ENCODE assay signal across 8 cellular contexts in genomic region chr7:41732279-41733062, GRCh38. TPM values are rescaled to one million over a fixed set of nuclear protein-coding genes. Genes with fewer than 3 reads are reported as not detected.
DNase-seq lines count a peak whose midpoint lies in the region; ATAC-seq and TF ChIP-seq lines count a peak whose summit lies in the region.

No MANE protein-coding gene starts in this region.

- DNase-seq in SK-N-DZ (ENCODE audit: low spot score) (peak; percentile 16), left lung (peak; percentile 50 to 53), retina (no peak)
- no peak for DNase-seq in stimulated activated naive CD8-positive, alpha-beta T cell treated with anti-CD3 and anti-CD28 coated beads, Interleukin-15, Interleukin-2, amounts not matched to agents 100 U/mL and 50 U/mL, for 24 hours
- DNase-seq in activated naive CD4-positive, alpha-beta T cell treated with Interleukin-2 at 50 U/mL for 16 hours, result no peak

- ATAC-seq in GM18499 (IDR thresholded peaks at IDR 0.05; ENCODE audit: insufficient read depth, unreplicated experiment) (peak; percentile 15), HG02642 (IDR thresholded peaks at IDR 0.05; ENCODE audit: poor library complexity, unreplicated experiment) (peak; percentile 13), left lung (peak; percentile 24), HG03196 (IDR thresholded peaks at IDR 0.05; ENCODE audit: unreplicated experiment) (no peak)
- ATAC-seq in stimulated activated naive CD8-positive, alpha-beta T cell treated with anti-CD3 and anti-CD28 coated beads, Interleukin-15, Interleukin-2, amounts not matched to agents 100 U/mL and 50 U/mL, for 24 hours, result no peak

- H3K27me3 ChIP-seq in left lung, result no peaks in the 10 kb centered on the region

- no peaks in the 10 kb centered on the region for H3K9me3 ChIP-seq in left lung

- H3K36me3 ChIP-seq in left lung, result no peaks in the 10 kb centered on the region

- intact Hi-C loops in left lung (cut with DNase I), result no loop called here

- H3K4me1 ChIP-seq in left lung, result peaks cover 0 to 8% of the 10 kb centered on the region in 2 donors

- H3K4me3 ChIP-seq in left lung, result no peak overlapping the region

- TF ChIP-seq CTCF in left lung (IDR thresholded peaks at IDR 0.05), result peak in 1 of 2 donors; percentile 28

- no peak overlapping the region for H3K27ac ChIP-seq in left lung

RNA-seq across cellular contexts. Expression of gene INHBA, which starts 29.6 kb away (rescaled TPM):
- not detected in 2 replicates for polyA plus RNA-seq in SK-N-DZ (2014; cell fraction: cytosol; rRNA removed)
- polyA plus RNA-seq in SK-N-DZ (2014; cell fraction: nucleus; rRNA removed), result not detected in 2 replicates
- 10 to 100 TPM in 1 of 2 donors, 1 to 10 TPM in 1; 8.0 to 16.7 TPM for total RNA-seq in left lung

Comparison
In these comparisons a context has a peak if more than half of its experiments do, and no peak if none do; other contexts are left out.
1. ATAC-seq: peak in GM18499 (single experiment), HG02642 (single experiment) and left lung (single experiment); none in HG03196 (single experiment) and stimulated activated naive CD8-positive, alpha-beta T cell treated with anti-CD3 and anti-CD28 coated beads, Interleukin-15, Interleukin-2, amounts not matched to agents 100 U/mL and 50 U/mL, for 24 hours (single experiment).
2. DNase-seq: peak in SK-N-DZ (single experiment) and left lung (2 of 2); none in stimulated activated naive CD8-positive, alpha-beta T cell treated with anti-CD3 and anti-CD28 coated beads, Interleukin-15, Interleukin-2, amounts not matched to agents 100 U/mL and 50 U/mL, for 24 hours (single experiment), activated naive CD4-positive, alpha-beta T cell treated with Interleukin-2 at 50 U/mL for 16 hours (single experiment) and retina (single experiment).